In the genomic region with DNA sequence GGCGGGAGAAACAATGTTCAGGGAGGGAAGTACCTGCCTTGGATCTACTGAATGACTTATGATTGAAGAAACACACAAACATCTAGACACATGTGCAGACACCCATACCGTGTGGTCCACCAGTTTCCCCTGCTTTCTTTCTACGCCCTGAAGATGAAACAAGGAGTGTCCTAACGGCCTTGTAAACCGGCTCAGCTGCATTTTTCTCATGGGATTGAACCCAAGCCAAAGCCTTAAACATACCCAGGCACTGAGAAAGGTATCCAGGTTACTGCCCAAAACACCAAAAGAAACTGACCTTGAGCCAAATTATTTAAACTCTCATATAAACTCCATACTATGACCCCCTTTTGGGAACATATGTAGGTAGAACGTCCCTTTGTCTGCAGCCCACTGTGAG, we compare ENCODE assay signal across 25 cellular contexts.
DNase-seq lines count a peak whose midpoint lies in the region; ATAC-seq lines count a peak whose summit lies in the region.
"Had no signal": no experiment of that assay in that cellular context is flagged by ENCODE, and none has a peak within 500 bp of the region (broad histone marks: within the 10 kb centered on the region; RNA-seq: fewer than 3 reads in every experiment).

No MANE protein-coding gene starts in this region.

- H3K4me1 Mint-ChIP-seq in activated CD4-positive, alpha-beta memory T cell treated with anti-CD3 and anti-CD28 coated beads for 36 hours (ENCODE audit: low read depth), result no peaks in the 10 kb centered on the region
- no peaks in the 10 kb centered on the region for H3K4me1 Mint-ChIP-seq in naive thymus-derived CD8-positive, alpha-beta T cell
- H3K4me1 Mint-ChIP-seq: IgD-negative memory B cell had no signal

- H3K36me3 Mint-ChIP-seq in activated CD4-positive, alpha-beta memory T cell treated with anti-CD3 and anti-CD28 coated beads for 36 hours, result no peaks in the 10 kb centered on the region
- no peaks in the 10 kb centered on the region for H3K36me3 Mint-ChIP-seq in naive thymus-derived CD8-positive, alpha-beta T cell
- H3K36me3 Mint-ChIP-seq: IgD-negative memory B cell had no signal

- intact Hi-C loops in activated CD4-positive, alpha-beta memory T cell treated with anti-CD3 and anti-CD28 coated beads for 36 hours (cut with micrococcal nuclease), result no loop called here

- CTCF ChIA-PET in activated CD4-positive, alpha-beta memory T cell treated with anti-CD3 and anti-CD28 coated beads for 36 hours (lab: Charles Lee), result no interaction called here

- peak; percentile 21 for DNase-seq in SIG-M5 treated with dmso at 0.1 percent for 504 hours (lab: John Stamatoyannopoulos, UW; ENCODE audit: unreplicated experiment)
- no peak for DNase-seq in SIG-M5 (lab: John Stamatoyannopoulos, UW)
- DNase-seq in UCSD-AML1 (lab: John Stamatoyannopoulos, UW; ENCODE audit: unreplicated experiment), result peak; percentile 1
- peak; percentile 2 for DNase-seq in epithelial cell of prostate (ENCODE audit: low read depth, low spot score)
- no peak for DNase-seq in hepatic stellate cell (ENCODE audit: low spot score)
- DNase-seq in activated CD4-positive, alpha-beta memory T cell treated with anti-CD3 and anti-CD28 coated beads for 36 hours, result no peak
- no peak for DNase-seq in naive thymus-derived CD8-positive, alpha-beta T cell
- DNase-seq: ACHN; CD4-positive, alpha-beta T cell; COR-L47; DMS 273 treated with DMSO at 0.1 percent for 48 hours; DMS79 treated with DMSO at 0.1 percent for 48 hours; H9; Kasumi-1; MM.1S; NCI-H1048; NCI-H1436; NCI-H187 treated with DMSO at 0.1 percent for 48 hours; NCI-H510A treated with DMSO at 0.1 percent for 48 hours; NCI-H748 treated with DMSO at 0.1 percent for 48 hours had no signal

- no peak overlapping the region for H3K27ac ChIP-seq in epithelial cell of prostate
- H3K27ac ChIP-seq: 22Rv1, BLaER1 had no signal

- no peak overlapping the region for H3K27ac Mint-ChIP-seq in activated CD4-positive, alpha-beta memory T cell treated with anti-CD3 and anti-CD28 coated beads for 36 hours
- H3K27ac Mint-ChIP-seq in naive thymus-derived CD8-positive, alpha-beta T cell, result no peak overlapping the region
- H3K27ac Mint-ChIP-seq: CD4-positive, alpha-beta T cell; H9; IgD-negative memory B cell had no signal

- no peak overlapping the region for H3K4me3 Mint-ChIP-seq in activated CD4-positive, alpha-beta memory T cell treated with anti-CD3 and anti-CD28 coated beads for 36 hours
- H3K4me3 Mint-ChIP-seq in naive thymus-derived CD8-positive, alpha-beta T cell, result no peak overlapping the region
- H3K4me3 Mint-ChIP-seq: CD4-positive, alpha-beta T cell; H9; IgD-negative memory B cell had no signal

- H3K9me3 Mint-ChIP-seq in activated CD4-positive, alpha-beta memory T cell treated with anti-CD3 and anti-CD28 coated beads for 36 hours, result peaks cover 13% of the 10 kb centered on the region
- H3K9me3 Mint-ChIP-seq in naive thymus-derived CD8-positive, alpha-beta T cell, result peaks cover 2 to 36% (median 8%) of the 10 kb centered on the region in 9 donors
- H3K9me3 Mint-ChIP-seq: H9 had no signal

- POLR2A ChIA-PET in activated CD4-positive, alpha-beta memory T cell treated with anti-CD3 and anti-CD28 coated beads for 36 hours (lab: Charles Lee), result no interaction called here
- POLR2A ChIA-PET in naive thymus-derived CD8-positive, alpha-beta T cell (lab: Charles Lee), result no interaction called here

- ATAC-seq in HG03571 (IDR thresholded peaks at IDR 0.05; ENCODE audit: unreplicated experiment), result no peak
- ATAC-seq in naive thymus-derived CD8-positive, alpha-beta T cell, result no peak
- ATAC-seq: Panc1 had no signal

- H3K27me3 Mint-ChIP-seq in activated CD4-positive, alpha-beta memory T cell treated with anti-CD3 and anti-CD28 coated beads for 36 hours, result no peaks in the 10 kb centered on the region
- no peaks in the 10 kb centered on the region for H3K27me3 Mint-ChIP-seq in naive thymus-derived CD8-positive, alpha-beta T cell
- H3K27me3 Mint-ChIP-seq: CD4-positive, alpha-beta T cell; IgD-negative memory B cell had no signal

Comparison
In these comparisons a context has a peak if more than half of its experiments do, and no peak if none do; other contexts are left out.
1. DNase-seq: peak in SIG-M5 treated with dmso at 0.1 percent for 504 hours (single experiment), UCSD-AML1 (single experiment) and epithelial cell of prostate (single experiment); none in SIG-M5 (single experiment), hepatic stellate cell (single experiment), activated CD4-positive, alpha-beta memory T cell treated with anti-CD3 and anti-CD28 coated beads for 36 hours (single experiment) and naive thymus-derived CD8-positive, alpha-beta T cell (0 of 10).